ENCODE assay signal across 23 cellular contexts in genomic region chr6:3131695-3132094, GRCh38. TPM values are rescaled to one million over a fixed set of nuclear protein-coding genes. Genes with fewer than 3 reads are reported as not detected.
DNase-seq lines count a peak whose midpoint lies in the region; ATAC-seq, FAIRE-seq and TF ChIP-seq lines count a peak whose summit lies in the region.
"Had no signal": no experiment of that assay in that cellular context is flagged by ENCODE, and none has a peak within 500 bp of the region (broad histone marks: within the 10 kb centered on the region; RNA-seq: fewer than 3 reads in every experiment).

No MANE protein-coding gene starts in this region.

- H3K4me3 Mint-ChIP-seq in neural progenitor cell, result no peak overlapping the region
- no peak overlapping the region for H3K4me3 Mint-ChIP-seq in glutamatergic neuron (ENCODE audit: unreplicated experiment)
- H3K4me3 Mint-ChIP-seq: CD14-positive monocyte; CD4-positive, alpha-beta T cell; H9 had no signal

- TF ChIP-seq POLR2A in HepG2 (IDR thresholded peaks at IDR 0.05; ENCODE audit: insufficient read depth in 1 of 2, low read depth in 2 of 2, low read length in 2 of 2) (no peak), right lobe of liver (IDR thresholded peaks at IDR 0.05) (no peak)

- TF ChIP-seq CTCF in HepG2 (CRISPR knock-in tag; IDR thresholded peaks at IDR 0.05), result no peak
- TF ChIP-seq CTCF in right lobe of liver (IDR thresholded peaks at IDR 0.05), result no peak
- no peak for TF ChIP-seq CTCF in kidney (IDR thresholded peaks at IDR 0.05; ENCODE audit: borderline replicate concordance, extremely low read depth, insufficient read depth)
- TF ChIP-seq CTCF in neural progenitor cell (IDR thresholded peaks at IDR 0.05), result no peak
- TF ChIP-seq CTCF in glutamatergic neuron (IDR thresholded peaks at IDR 0.05; ENCODE audit: partially characterized antibody, unreplicated experiment), result no peak

- H3K36me3 ChIP-seq in HepG2 (replicated peaks in 1 of 2; ENCODE audit: control insufficient read depth in 1 of 2, insufficient read depth in 2 of 2, low read length in 2 of 2) (peaks cover 4 to 39% of the 10 kb centered on the region in 2 experiments; a peak in 4 of 5 replicates), right lobe of liver (peaks cover 0 to 29% (median 14%) of the 10 kb centered on the region in 4 donors), kidney (ENCODE audit: control insufficient read depth in 1 of 2, insufficient read depth in 2 of 2, low read length in 2 of 2) (peaks cover 11 to 30% of the 10 kb centered on the region in 2 donors), neural progenitor cell (peaks cover 3% of the 10 kb centered on the region)

- 95% methylated on average over 15 of the region's 15 CpGs for WGBS in HepG2 (ENCODE audit: low lambda C conversion rate)
- 91% methylated on average over 9 of the region's 15 CpGs for WGBS in right lobe of liver (ENCODE audit: insufficient coverage, low coverage, low lambda C conversion rate, missing lambda C conversion rate)

- H3K4me1 ChIP-seq in HepG2 (ENCODE audit: insufficient read depth, low read length) (peaks cover 42% of the 10 kb centered on the region), right lobe of liver (peaks cover 0 to 23% (median 10%) of the 10 kb centered on the region in 4 donors), kidney (ENCODE audit: control insufficient read depth in 1 of 2, insufficient read depth in 1 of 2, low read depth in 1 of 2, low read length in 2 of 2) (peaks cover 0 to 5% of the 10 kb centered on the region in 2 donors), neural progenitor cell (no peaks in the 10 kb centered on the region)

- H3K9ac ChIP-seq in HepG2 (ENCODE audit: insufficient read depth, low read depth, low read length), result no peak overlapping the region
- H3K9ac ChIP-seq in kidney (ENCODE audit: low read length in 2 of 2), result no peak overlapping the region
- H3K9ac ChIP-seq in neural progenitor cell, result no peak overlapping the region
- H3K9ac ChIP-seq: BLaER1 treated with 17β-estradiol and CSF1 and Interleukin-3, amounts not matched to agents 10 nM and 100 nM had no signal

- H3K27ac ChIP-seq in HepG2 (ENCODE audit: extremely low read length, insufficient read depth, low read length) (no peak overlapping the region), right lobe of liver (no peak overlapping the region), kidney (ENCODE audit: low read depth in 2 of 2, low read length in 2 of 2) (no peak overlapping the region), neural progenitor cell (no peak overlapping the region)
- H3K27ac ChIP-seq: 22Rv1; A549; BLaER1 treated with 17β-estradiol and CSF1 and Interleukin-3, amounts not matched to agents 10 nM and 100 nM had no signal

- H4K20me1 ChIP-seq in HepG2 (ENCODE audit: insufficient read depth, low read length), result no peaks in the 10 kb centered on the region
- no peaks in the 10 kb centered on the region for H4K20me1 ChIP-seq in neural progenitor cell (ENCODE audit: low read depth)
- H4K20me1 ChIP-seq: BLaER1 treated with 17β-estradiol and CSF1 and Interleukin-3, amounts not matched to agents 10 nM and 100 nM had no signal

- CTCF ChIA-PET in HepG2 (lab: Yijun Ruan, JAX; ENCODE audit: low intra/inter-chr PET ratio, low total read pairs), result no interaction called here

- H3K4me1 Mint-ChIP-seq in neural progenitor cell (no peaks in the 10 kb centered on the region), glutamatergic neuron (ENCODE audit: low read depth, unreplicated experiment) (no peaks in the 10 kb centered on the region)
- H3K4me1 Mint-ChIP-seq: CD14-positive monocyte; CD8-positive, alpha-beta memory T cell had no signal

- no peak overlapping the region for H3K4me2 ChIP-seq in HepG2 (ENCODE audit: low read depth, low read length)
- H3K4me2 ChIP-seq in neural progenitor cell, result no peak overlapping the region
- H3K4me2 ChIP-seq: A549; BLaER1 treated with 17β-estradiol and CSF1 and Interleukin-3, amounts not matched to agents 10 nM and 100 nM had no signal

- FAIRE-seq in HepG2 (lab: Jason Lieb, UNC) (no peak), kidney (lab: Jason Lieb, UNC) (no peak)
- FAIRE-seq: A549, D721Med, GM12891 had no signal

- intact Hi-C loops in HepG2 (cut with micrococcal nuclease; ENCODE audit: unreplicated experiment), result no loop called here
- intact Hi-C loops in right lobe of liver (cut with DNase I), result no loop called here
- intact Hi-C loops in kidney (cut with DNase I), result no loop called here

- no peaks in the 10 kb centered on the region for H3K9me3 ChIP-seq in HepG2 (ENCODE audit: low read length)
- no peaks in the 10 kb centered on the region for H3K9me3 ChIP-seq in right lobe of liver
- H3K9me3 ChIP-seq in kidney (ENCODE audit: control insufficient read depth in 1 of 2, low read length in 2 of 2), result no peaks in the 10 kb centered on the region
- no peaks in the 10 kb centered on the region for H3K9me3 ChIP-seq in neural progenitor cell (ENCODE audit: low read depth)
- H3K9me3 ChIP-seq: A549; BE2C; BLaER1 treated with 17β-estradiol and CSF1 and Interleukin-3, amounts not matched to agents 10 nM and 100 nM had no signal

- no peaks in the 10 kb centered on the region for H3F3A ChIP-seq in neural progenitor cell (ENCODE audit: low read depth)

- in situ Hi-C loops in HepG2 (cut with HindIII; ENCODE audit: extremely low pct_ligation_motif_present, low pct_unique_long_range_greater_than_20kb), result no loop called here

- ATAC-seq in HepG2 (no peak), right lobe of liver (no peak), GM18498 (IDR thresholded peaks at IDR 0.05; ENCODE audit: unreplicated experiment) (no peak)
- ATAC-seq: A549, HCT116 had no signal

- POLR2A ChIA-PET in HepG2 (lab: Yijun Ruan, JAX), result interaction anchor here (1.2 kb wide), 1 partner anchor 26 kb away, joined by 3 read pairs; the partner anchor contains the start of gene TUBB2A

- BruUV-seq in HepG2 (replicated peaks; lab: Mats Ljungman, UMichigan), result no TSS peak

- H2AFZ ChIP-seq in HepG2 (ENCODE audit: low read length) (no peak overlapping the region), neural progenitor cell (replicated peaks) (no peak overlapping the region)

- TF ChIP-seq EP300 in HepG2 (IDR thresholded peaks at IDR 0.05; ENCODE audit: low read depth in 2 of 2, low read length in 2 of 2), result no peak
- no peak for TF ChIP-seq EP300 in HepG2 (CRISPR knock-in tag; IDR thresholded peaks at IDR 0.05; ENCODE audit: borderline replicate concordance)

- H3K27me3 Mint-ChIP-seq in neural progenitor cell (ENCODE audit: insufficient read depth, low read depth), result peaks cover 3% of the 10 kb centered on the region
- peaks cover 9% of the 10 kb centered on the region for H3K27me3 Mint-ChIP-seq in glutamatergic neuron (ENCODE audit: unreplicated experiment)
- H3K27me3 Mint-ChIP-seq: CD4-positive, alpha-beta T cell had no signal

- H3K27me3 ChIP-seq in HepG2 (ENCODE audit: control insufficient read depth in 1 of 2, insufficient read depth in 2 of 2, low read length in 2 of 2), result no peaks in the 10 kb centered on the region
- no peaks in the 10 kb centered on the region for H3K27me3 ChIP-seq in right lobe of liver
- H3K27me3 ChIP-seq in neural progenitor cell, result no peaks in the 10 kb centered on the region
- H3K27me3 ChIP-seq: BE2C; BLaER1 treated with 17β-estradiol and CSF1 and Interleukin-3, amounts not matched to agents 10 nM and 100 nM had no signal

- DNase-seq in HepG2 (ENCODE audit: low spot score), result no peak
- DNase-seq in right lobe of liver, result no peak
- peak; percentile 66 for DNase-seq in kidney
- DNase-seq in neural progenitor cell (ENCODE audit: low spot score), result no peak
- no peak for DNase-seq in DMS 273 treated with DMSO at 0.1 percent for 48 hours (lab: John Stamatoyannopoulos, UW)
- DNase-seq in glutamatergic neuron, result no peak
- DNase-seq: ACHN; AML-193; BE2C; CD4-positive, alpha-beta T cell; CD8-positive, alpha-beta memory T cell; DMS53; DMS79 treated with DMSO at 0.1 percent for 48 hours; GF-D8; H9 had no signal

- TF ChIP-seq RAD21 in HepG2 (CRISPR knock-in tag; IDR thresholded peaks at IDR 0.05), result no peak

- H3K4me3 ChIP-seq in HepG2 (replicated peaks in 1 of 3; ENCODE audit: insufficient read depth in 1 of 3, low read depth in 2 of 3, low read length in 3 of 3) (no peak overlapping the region), right lobe of liver (no peak overlapping the region), kidney (ENCODE audit: low read length in 2 of 2) (no peak overlapping the region), neural progenitor cell (no peak overlapping the region)
- H3K4me3 ChIP-seq: A549; BLaER1 treated with 17β-estradiol and CSF1 and Interleukin-3, amounts not matched to agents 10 nM and 100 nM had no signal

- H3K27ac Mint-ChIP-seq in neural progenitor cell, result peak overlapping the region; percentile 19
- H3K27ac Mint-ChIP-seq in glutamatergic neuron (ENCODE audit: unreplicated experiment), result no peak overlapping the region
- H3K27ac Mint-ChIP-seq: CD4-positive, alpha-beta T cell had no signal

- H3K79me2 ChIP-seq in HepG2 (ENCODE audit: insufficient read depth, low read length) (no peaks in the 10 kb centered on the region), neural progenitor cell (ENCODE audit: low read depth) (no peaks in the 10 kb centered on the region)

- H3K36me3 Mint-ChIP-seq in neural progenitor cell (peaks cover 57% of the 10 kb centered on the region), glutamatergic neuron (ENCODE audit: unreplicated experiment) (peaks cover 9% of the 10 kb centered on the region)

- H3K9me3 Mint-ChIP-seq in neural progenitor cell (no peaks in the 10 kb centered on the region), glutamatergic neuron (ENCODE audit: unreplicated experiment) (peaks cover 3% of the 10 kb centered on the region)
- H3K9me3 Mint-ChIP-seq: CD14-positive monocyte; CD4-positive, alpha-beta T cell; CD8-positive, alpha-beta memory T cell; H9 had no signal

RNA-seq across cellular contexts. Expression of gene BPHL, which starts 13.2 kb away (rescaled TPM):
- 39.5 and 48.6 TPM in 2 replicates for total RNA-seq in HepG2 (2016; rRNA removed; fragmentation: Illumina TruSeq; extraction: Trizol)
- total RNA-seq in HepG2 (2016; cell fraction: cytosol; rRNA removed; fragmentation: Illumina TruSeq; extraction: Trizol; ENCODE audit: low read depth), result 13.0 and 14.5 TPM in 2 replicates
- total RNA-seq in HepG2 (2016; cell fraction: insoluble cytoplasmic fraction; rRNA removed; fragmentation: Illumina TruSeq; extraction: Trizol), result 42.3 and 49.9 TPM in 2 replicates
- 29.2 and 32.0 TPM in 2 replicates for total RNA-seq in HepG2 (2016; cell fraction: membrane; rRNA removed; fragmentation: Illumina TruSeq; extraction: Trizol)
- 25.4 and 25.5 TPM in 2 replicates for total RNA-seq in HepG2 (2016; cell fraction: nucleus; rRNA removed; fragmentation: Illumina TruSeq; extraction: Trizol)
- polyA plus RNA-seq in HepG2 (2011; rRNA removed), result 35.6 and 37.8 TPM in 2 replicates
- 25.0 and 32.1 TPM in 2 replicates for polyA plus RNA-seq in HepG2 (2011; cell fraction: cytosol; rRNA removed)
- 31.4 and 44.9 TPM in 2 replicates for polyA plus RNA-seq in HepG2 (2011; cell fraction: nucleus; rRNA removed)
- 33.2 and 56.4 TPM in 2 replicates for polyA plus RNA-seq in HepG2 (2012)
- polyA plus RNA-seq in HepG2 (2016; cell fraction: cytosol; fragmentation: Illumina TruSeq; extraction: Trizol; ENCODE audit: low read depth), result 12.2 and 18.6 TPM in 2 replicates
- 57.7 and 60.4 TPM in 2 replicates for polyA plus RNA-seq in HepG2 (2016; cell fraction: insoluble cytoplasmic fraction; fragmentation: Illumina TruSeq; extraction: Trizol; ENCODE audit: low read depth)
- polyA plus RNA-seq in HepG2 (2016; cell fraction: membrane; fragmentation: Illumina TruSeq; extraction: Trizol; ENCODE audit: low read depth), result 24.1 and 29.1 TPM in 2 replicates
- 40.4 and 41.8 TPM in 2 replicates for polyA plus RNA-seq in HepG2 (2016; cell fraction: nucleus; fragmentation: Illumina TruSeq; extraction: Trizol; ENCODE audit: insufficient read depth, low read depth)
- polyA minus RNA-seq in HepG2 (2011; rRNA and poly(A)+ RNA removed; ENCODE audit: low replicate concordance), result 7.2 and 21.2 TPM in 2 replicates
- polyA minus RNA-seq in HepG2 (2011; cell fraction: cytosol; rRNA and poly(A)+ RNA removed), result 12.7 and 16.3 TPM in 2 replicates
- polyA minus RNA-seq in HepG2 (2011; cell fraction: nucleus; rRNA and poly(A)+ RNA removed), result 34.6 and 42.1 TPM in 2 replicates
- total RNA-seq in right lobe of liver, result 100 to 1,000 TPM in 2 of 6 experiments, 10 to 100 TPM in 4; 30.4 to 142 (median 68.6) TPM
- 28.9 TPM for total RNA-seq in kidney
- polyA plus RNA-seq in kidney (ENCODE audit: insufficient read depth, low read depth, low replicate concordance), result 94.1 TPM
- total RNA-seq in neural progenitor cell (ENCODE audit: low replicate concordance), result 44.5 TPM in 2 replicates
- total RNA-seq in glutamatergic neuron (ENCODE audit: unreplicated experiment), result 72.1 TPM

RNA-seq across cellular contexts. Expression of gene TUBB2A, which starts 25.6 kb away (rescaled TPM):
- 35.3 and 38.1 TPM in 2 replicates for total RNA-seq in HepG2 (2016; rRNA removed; fragmentation: Illumina TruSeq; extraction: Trizol)
- total RNA-seq in HepG2 (2016; cell fraction: cytosol; rRNA removed; fragmentation: Illumina TruSeq; extraction: Trizol; ENCODE audit: low read depth), result 10.1 and 10.3 TPM in 2 replicates
- total RNA-seq in HepG2 (2016; cell fraction: insoluble cytoplasmic fraction; rRNA removed; fragmentation: Illumina TruSeq; extraction: Trizol), result 32.8 and 36.3 TPM in 2 replicates
- total RNA-seq in HepG2 (2016; cell fraction: membrane; rRNA removed; fragmentation: Illumina TruSeq; extraction: Trizol), result 12.7 and 14.0 TPM in 2 replicates
- 13.9 and 14.1 TPM in 2 replicates for total RNA-seq in HepG2 (2016; cell fraction: nucleus; rRNA removed; fragmentation: Illumina TruSeq; extraction: Trizol)
- polyA plus RNA-seq in HepG2 (2011; rRNA removed), result 106 and 178 TPM in 2 replicates
- 118 and 142 TPM in 2 replicates for polyA plus RNA-seq in HepG2 (2011; cell fraction: cytosol; rRNA removed)
- polyA plus RNA-seq in HepG2 (2011; cell fraction: nucleus; rRNA removed), result 111 and 136 TPM in 2 replicates
- 89.5 and 170 TPM in 2 replicates for polyA plus RNA-seq in HepG2 (2012)
- polyA plus RNA-seq in HepG2 (2016; cell fraction: cytosol; fragmentation: Illumina TruSeq; extraction: Trizol; ENCODE audit: low read depth), result 7.8 and 9.2 TPM in 2 replicates
- 37.3 and 40.4 TPM in 2 replicates for polyA plus RNA-seq in HepG2 (2016; cell fraction: insoluble cytoplasmic fraction; fragmentation: Illumina TruSeq; extraction: Trizol; ENCODE audit: low read depth)
- polyA plus RNA-seq in HepG2 (2016; cell fraction: membrane; fragmentation: Illumina TruSeq; extraction: Trizol; ENCODE audit: low read depth), result 8.6 and 9.4 TPM in 2 replicates
- polyA plus RNA-seq in HepG2 (2016; cell fraction: nucleus; fragmentation: Illumina TruSeq; extraction: Trizol; ENCODE audit: insufficient read depth, low read depth), result 25.9 and 28.8 TPM in 2 replicates
- polyA minus RNA-seq in HepG2 (2011; rRNA and poly(A)+ RNA removed; ENCODE audit: low replicate concordance), result 14.5 and 150 TPM in 2 replicates
- 76.6 and 136 TPM in 2 replicates for polyA minus RNA-seq in HepG2 (2011; cell fraction: cytosol; rRNA and poly(A)+ RNA removed)
- 30.0 and 49.6 TPM in 2 replicates for polyA minus RNA-seq in HepG2 (2011; cell fraction: nucleus; rRNA and poly(A)+ RNA removed)
- 100 to 1,000 TPM in 2 of 6 experiments, 10 to 100 TPM in 4; 32.8 to 136 (median 83.8) TPM for total RNA-seq in right lobe of liver
- 49.8 TPM for total RNA-seq in kidney
- polyA plus RNA-seq in kidney (ENCODE audit: insufficient read depth, low read depth, low replicate concordance), result 80.9 TPM
- total RNA-seq in neural progenitor cell (ENCODE audit: low replicate concordance), result 57.9 and 117 TPM in 2 replicates
- 769 TPM for total RNA-seq in glutamatergic neuron (ENCODE audit: unreplicated experiment)
